ENCODE assay signal across 2 cellular contexts in genomic region chr4:147950840-147951239, GRCh38.
TF ChIP-seq lines count a peak whose summit lies in the region.

No MANE protein-coding gene starts in this region.

TF ChIP-seq in IMR-90, 13 proteins besides CTCF, POLR2A, EP300 and RAD21:
- TF ChIP-seq MAFK (IDR thresholded peaks at IDR 0.05; ENCODE audit: low read depth, low read length) (0 out of 2 replicates have a peak, but pooled peaks have one; percentile 38), NFE2L2 (IDR thresholded peaks at IDR 0.05; ENCODE audit: low read depth, low read length) (peak; percentile 95), SMC3 (IDR thresholded peaks at IDR 0.05; ENCODE audit: low read depth, low read length) (no peak)

TF ChIP-seq in H1, 55 proteins besides CTCF, POLR2A, EP300 and RAD21:
- TF ChIP-seq SIN3A (conservative IDR thresholded peaks at IDR 0.05 in 1 of 2, IDR thresholded peaks at IDR 0.05 in 1 of 2; ENCODE audit: low read depth in 1 of 2, low read length in 2 of 2): no peak
- peak; percentile 46; the same call in 1 of the 2 replicates for TF ChIP-seq BACH1 (IDR thresholded peaks at IDR 0.05; ENCODE audit: low read length)
- TF ChIP-seq GABPA (IDR thresholded peaks at IDR 0.05; ENCODE audit: borderline replicate concordance, insufficient read depth, low read length): no peak
- TF ChIP-seq SIX5 (IDR thresholded peaks at IDR 0.05; ENCODE audit: low read depth, low read length): no peak
- no peak for TF ChIP-seq TAF1 (IDR thresholded peaks at IDR 0.05; ENCODE audit: low read depth, low read length)
- peak; percentile 32; the same call in 1 of the 2 replicates for TF ChIP-seq MAFK (IDR thresholded peaks at IDR 0.05; ENCODE audit: low read depth, low read length)
- TF ChIP-seq CREB1 (IDR thresholded peaks at IDR 0.05): no peak
